ENCODE assay signal across 9 cellular contexts in genomic region chr3:94686208-94686607, GRCh38.
"Had no signal": no experiment of that assay in that cellular context is flagged by ENCODE, and none has a peak within 500 bp of the region (broad histone marks: within the 10 kb centered on the region; RNA-seq: fewer than 3 reads in every experiment).

No MANE protein-coding gene starts in this region.

- FAIRE-seq: H1, H54, HTR-8/SVneo, K562 had no signal

- DNase-seq: H9, HCEC 1CT, IMR-90, KG1 had no signal

- H3K4me3 ChIP-seq: GM23338, K562 had no signal
